ENCODE assay signal across 24 cellular contexts in genomic region chr3:150933473-150934008, GRCh38. TPM values are rescaled to one million over a fixed set of nuclear protein-coding genes. Genes with fewer than 3 reads are reported as not detected.
"Had no signal": no experiment of that assay in that cellular context is flagged by ENCODE, and none has a peak within 500 bp of the region (broad histone marks: within the 10 kb centered on the region; RNA-seq: fewer than 3 reads in every experiment).

No MANE protein-coding gene starts in this region.

- H3K4me3 ChIP-seq: cardiac muscle cell, lung, right atrium auricular region, tibial nerve, vagina had no signal

- H3K4me3 Mint-ChIP-seq: activated B cell treated with CpG ODN at 0.5 μM for 24 hours; activated CD8-positive, alpha-beta T cell treated with anti-CD3 and anti-CD28 coated beads for 36 hours; activated naive CD8-positive, alpha-beta T cell; endodermal cell had no signal

- H3K36me3 ChIP-seq: cardiac muscle cell, right atrium auricular region, tibial nerve, vagina had no signal

- H3K36me3 Mint-ChIP-seq: activated naive CD8-positive, alpha-beta T cell had no signal

- H3K4me1 Mint-ChIP-seq: activated B cell treated with CpG ODN at 0.5 μM for 24 hours, endodermal cell had no signal

- H3K9me3 Mint-ChIP-seq: activated B cell treated with CpG ODN at 0.5 μM for 24 hours; activated CD8-positive, alpha-beta T cell treated with anti-CD3 and anti-CD28 coated beads for 36 hours; endodermal cell had no signal

- H3K27me3 ChIP-seq: cardiac muscle cell, right atrium auricular region, tibial nerve, vagina had no signal

- H3K27ac ChIP-seq: cardiac muscle cell, right atrium auricular region, tibial nerve, vagina had no signal

- DNase-seq: activated B cell treated with CpG ODN at 0.5 μM for 24 hours; activated CD4-positive, alpha-beta T cell treated with anti-CD3 and anti-CD28 coated beads for 48 hours; activated CD8-positive, alpha-beta T cell treated with anti-CD3 and anti-CD28 coated beads for 36 hours; activated gamma-delta T cell treated with Interleukin-2 at 50 U/mL for 16 hours; activated T-cell treated with anti-CD3 and anti-CD28 coated beads, Interleukin-2, amount 50 U/mL, for 48 hours; amniotic stem cell; endodermal cell; hypothalamus; kidney; occipital lobe; posterior cingulate gyrus; stimulated activated CD4-positive, alpha-beta T cell treated with anti-CD3 and anti-CD28 coated beads, Interleukin-2, amount 100 ng/mL, for 24 hours; stimulated activated naive CD8-positive, alpha-beta T cell treated with anti-CD3 and anti-CD28 coated beads, Interleukin-15, Interleukin-2, amounts not matched to agents 100 U/mL and 50 U/mL, for 24 hours had no signal

- H3K9me3 ChIP-seq: right atrium auricular region, tibial nerve, vagina had no signal

- H3K27ac Mint-ChIP-seq: activated B cell treated with CpG ODN at 0.5 μM for 24 hours; activated CD8-positive, alpha-beta T cell treated with anti-CD3 and anti-CD28 coated beads for 36 hours; activated naive CD8-positive, alpha-beta T cell; endodermal cell had no signal

- ATAC-seq: activated CD8-positive, alpha-beta T cell treated with anti-CD3 and anti-CD28 coated beads for 36 hours; left lobe of liver; stimulated activated naive CD8-positive, alpha-beta T cell treated with anti-CD3 and anti-CD28 coated beads, Interleukin-15, Interleukin-2, amounts not matched to agents 100 U/mL and 50 U/mL, for 24 hours had no signal

- H3K4me1 ChIP-seq: right atrium auricular region, tibial nerve, vagina had no signal

RNA-seq across cellular contexts. Expression of gene MINDY4B, which starts 28.3 kb away (rescaled TPM):
- total RNA-seq: activated B cell treated with CpG ODN at 0.5 μM for 24 hours; activated CD8-positive, alpha-beta T cell treated with anti-CD3 and anti-CD28 coated beads for 36 hours; cardiac muscle cell; endodermal cell; epithelial cell of proximal tubule; kidney; left lobe of liver; lung; occipital lobe; right atrium auricular region; skeletal muscle tissue; tibial nerve; vagina had no signal
- polyA plus RNA-seq: cardiac muscle cell, lung, neural cell had no signal

RNA-seq across cellular contexts. Expression of gene CLRN1, which starts 39.0 kb away (rescaled TPM):
- total RNA-seq: activated B cell treated with CpG ODN at 0.5 μM for 24 hours; activated CD8-positive, alpha-beta T cell treated with anti-CD3 and anti-CD28 coated beads for 36 hours; cardiac muscle cell; endodermal cell; epithelial cell of proximal tubule; frontal cortex; kidney; left lobe of liver; lung; occipital lobe; right atrium auricular region; skeletal muscle tissue; tibial nerve; vagina had no signal
- polyA plus RNA-seq: cardiac muscle cell, lung had no signal
